In genomic region chr22:20111045-20111688, GRCh38 we compare ENCODE assay signal across 8 cellular contexts. TPM values are rescaled to one million over a fixed set of nuclear protein-coding genes. Genes with fewer than 3 reads are reported as not detected.
DNase-seq lines count a peak whose midpoint lies in the region; ATAC-seq and TF ChIP-seq lines count a peak whose summit lies in the region.

No MANE protein-coding gene starts in this region.

- H4K5ac ChIP-seq in IMR-90 (ENCODE audit: low read depth, low read length) = no peak overlapping the region

- WGBS in IMR-90 (ENCODE audit: extremely low coverage in 2 of 2, insufficient read length in 1 of 2), 2 experiments = 74% methylated on average over 5 of the region's 14 CpGs; no CpG with 5 or more reads in 1 of the 2 experiments

- H3K9me3 Mint-ChIP-seq in activated CD8-positive, alpha-beta T cell treated with anti-CD3 and anti-CD28 coated beads, Interleukin-2, amount 10 ng/mL, durations not matched to agents 7 days and 5 days (ENCODE audit: insufficient read depth) = no peaks in the 10 kb centered on the region

- intact Hi-C loops in IMR-90 (cut with micrococcal nuclease) = no loop called here

- no peak overlapping the region; a peak in 1 of 4 replicates for H4K8ac ChIP-seq in IMR-90 (ENCODE audit: low read depth in 2 of 2, low read length in 2 of 2)

- H3K4me1 Mint-ChIP-seq in activated CD8-positive, alpha-beta T cell treated with anti-CD3 and anti-CD28 coated beads, Interleukin-2, amount 10 ng/mL, durations not matched to agents 7 days and 5 days (ENCODE audit: low read depth) = peaks cover 52% of the 10 kb centered on the region

- peak; percentile 16; the same call in 1 of the 2 replicates for ATAC-seq in IMR-90 (ENCODE audit: low read depth)
- ATAC-seq in activated CD8-positive, alpha-beta T cell treated with anti-CD3 and anti-CD28 coated beads, Interleukin-2, amount 10 ng/mL, durations not matched to agents 7 days and 5 days = peak; percentile 77

- POLR2A ChIA-PET in IMR-90 (lab: Charles Lee; ENCODE audit: unreplicated experiment) = no interaction called here
- POLR2A ChIA-PET in activated CD8-positive, alpha-beta T cell treated with anti-CD3 and anti-CD28 coated beads, Interleukin-2, amount 10 ng/mL, durations not matched to agents 7 days and 5 days (lab: Charles Lee) = interaction anchor here (0.8 to 1.5 kb wide), 2 partner anchors 9 to 10 kb away, joined by 3 to 8 read pairs; no protein-coding TSS in a partner anchor

- peaks cover 2% of the 10 kb centered on the region; the same call in 1 of the 2 replicates for H3K4me1 ChIP-seq in IMR-90 (ENCODE audit: control insufficient read depth, insufficient read depth, low read length)

- peaks cover 11 to 35% of the 10 kb centered on the region in 2 experiments; a peak in 3 of 4 replicates for H3K79me1 ChIP-seq in IMR-90 (ENCODE audit: low read depth in 1 of 2, low read length in 2 of 2)

- H2AK9ac ChIP-seq in IMR-90 (replicated peaks; ENCODE audit: low read depth, low read length, poor library complexity) = no peak overlapping the region

- H3K56ac ChIP-seq in IMR-90 (ENCODE audit: extremely low read depth, insufficient read depth, low read length) = no peak overlapping the region

- no peak overlapping the region for H2BK20ac ChIP-seq in IMR-90 (ENCODE audit: low read depth, low read length)

- no peak overlapping the region for H4K91ac ChIP-seq in IMR-90 (ENCODE audit: insufficient read depth, low read depth, low read length)

- no peak overlapping the region for H2BK120ac ChIP-seq in IMR-90 (ENCODE audit: low read depth, low read length)

- no peaks in the 10 kb centered on the region for H3K27me3 Mint-ChIP-seq in activated CD8-positive, alpha-beta T cell treated with anti-CD3 and anti-CD28 coated beads, Interleukin-2, amount 10 ng/mL, durations not matched to agents 7 days and 5 days (ENCODE audit: low read depth)

- no peak overlapping the region for H2BK15ac ChIP-seq in IMR-90 (ENCODE audit: low read depth, low read length)

- DNase-seq in NCI-H524 (lab: John Stamatoyannopoulos, UW) = peak; percentile 31 to 60
- DNase-seq in NCI-H524 treated with DMSO at 0.1 percent for 48 hours (lab: John Stamatoyannopoulos, UW) = no peak
- peak; percentile 5 for DNase-seq in IMR-90
- peak; percentile 63 for DNase-seq in activated CD8-positive, alpha-beta T cell treated with anti-CD3 and anti-CD28 coated beads, Interleukin-2, amount 10 ng/mL, durations not matched to agents 7 days and 5 days
- DNase-seq in iPS-NIHi7 (ENCODE audit: extremely low spot score) = peak; percentile 66
- no peak for DNase-seq in NCI-H446 treated with DMSO at 0.1 percent for 48 hours (lab: John Stamatoyannopoulos, UW)
- DNase-seq in NCI-H226 = no peak
- DNase-seq in EL = no peak

- H3K27ac Mint-ChIP-seq in activated CD8-positive, alpha-beta T cell treated with anti-CD3 and anti-CD28 coated beads, Interleukin-2, amount 10 ng/mL, durations not matched to agents 7 days and 5 days = peak overlapping the region; percentile 88

- H3K4me2 ChIP-seq in IMR-90 (ENCODE audit: low read depth, low read length) = no peak overlapping the region

- in situ Hi-C loops in IMR-90 (cut with MboI; ENCODE audit: low sequenced_read_pairs) = no loop called here

- dilution Hi-C loops in IMR-90 (cut with HindIII; ENCODE audit: low sequenced_read_pairs, unreplicated experiment) = no loop called here

- no peaks in the 10 kb centered on the region for H3K9me3 ChIP-seq in IMR-90 (ENCODE audit: control insufficient read depth, insufficient read depth, low read length)

- H3K9me1 ChIP-seq in IMR-90 (ENCODE audit: insufficient read depth, low read length) = no peaks in the 10 kb centered on the region

- H2AK5ac ChIP-seq in IMR-90 (ENCODE audit: low read depth, low read length) = no peak overlapping the region

- peaks cover 36% of the 10 kb centered on the region for H4K20me1 ChIP-seq in IMR-90 (ENCODE audit: insufficient read depth, low read length)

- no peak overlapping the region for H3K4me3 ChIP-seq in IMR-90 (ENCODE audit: insufficient read depth, low read depth, low read length)

- peaks cover 87% of the 10 kb centered on the region for H3K36me3 ChIP-seq in IMR-90 (ENCODE audit: control insufficient read depth, insufficient read depth, low read length)

- H3K36me3 Mint-ChIP-seq in activated CD8-positive, alpha-beta T cell treated with anti-CD3 and anti-CD28 coated beads, Interleukin-2, amount 10 ng/mL, durations not matched to agents 7 days and 5 days (ENCODE audit: low read depth) = peaks cover 63% of the 10 kb centered on the region

- no peak overlapping the region for H3K4ac ChIP-seq in IMR-90 (ENCODE audit: low read depth, low read length)

- TF ChIP-seq RAD21 in IMR-90 (IDR thresholded peaks at IDR 0.05; ENCODE audit: low read length) = no peak

- H3K9ac ChIP-seq in IMR-90 (ENCODE audit: low read depth, low read length) = no peak overlapping the region

- H3K14ac ChIP-seq in IMR-90 (replicated peaks; ENCODE audit: low read depth, low read length) = no peak overlapping the region

- no peak overlapping the region for H3K18ac ChIP-seq in IMR-90 (ENCODE audit: low read depth, low read length)

- TF ChIP-seq CTCF in IMR-90 (conservative IDR thresholded peaks at IDR 0.05; ENCODE audit: low read depth, low read length) = peak; percentile 40

- no peak overlapping the region for H2AFZ ChIP-seq in IMR-90 (replicated peaks; ENCODE audit: low read length, poor library complexity)

- H2BK5ac ChIP-seq in IMR-90 (ENCODE audit: low read depth, low read length, poor library complexity, severe bottlenecking) = no peak overlapping the region

- CTCF ChIA-PET in IMR-90 (lab: Yijun Ruan, JAX) = no interaction called here
- CTCF ChIA-PET in activated CD8-positive, alpha-beta T cell treated with anti-CD3 and anti-CD28 coated beads, Interleukin-2, amount 10 ng/mL, durations not matched to agents 7 days and 5 days (lab: Charles Lee) = interaction anchor here (0.6 to 2.2 kb wide), 14 partner anchors 9 to 141 kb away, joined by 3 to 12 read pairs (median 4); no protein-coding TSS in a partner anchor

- no TSS peak for BruUV-seq in IMR-90 (replicated peaks; lab: Mats Ljungman, UMichigan)

- no peak overlapping the region for H3K27ac ChIP-seq in IMR-90 (ENCODE audit: insufficient read depth, low read length)

- no peak overlapping the region for H3K23ac ChIP-seq in IMR-90 (ENCODE audit: low read depth, low read length)

- TF ChIP-seq POLR2A in IMR-90 (IDR thresholded peaks at IDR 0.05; ENCODE audit: low read depth, low read length) = no peak

- H3K4me3 Mint-ChIP-seq in activated CD8-positive, alpha-beta T cell treated with anti-CD3 and anti-CD28 coated beads, Interleukin-2, amount 10 ng/mL, durations not matched to agents 7 days and 5 days = peak overlapping the region; percentile 14

- no peaks in the 10 kb centered on the region for H3K27me3 ChIP-seq in IMR-90 (ENCODE audit: control insufficient read depth, insufficient read depth, low read length)

TF ChIP-seq in IMR-90, 13 proteins besides CTCF, POLR2A, EP300 and RAD21 (continues in another document):
- TF ChIP-seq BHLHE40 (IDR thresholded peaks at IDR 0.05; ENCODE audit: low read depth, low read length) (no peak), RCOR1 (IDR thresholded peaks at IDR 0.05; ENCODE audit: insufficient replicate concordance, low read length) (no peak), CEBPB (IDR thresholded peaks at IDR 0.05; ENCODE audit: low read depth, low read length) (no peak), RFX5 (IDR thresholded peaks at IDR 0.05; ENCODE audit: low read depth, low read length) (no peak), ELK1 (IDR thresholded peaks at IDR 0.05; ENCODE audit: borderline replicate concordance, low read depth, low read length) (no peak)

RNA-seq across cellular contexts. Expression of gene RANBP1, which starts 4.7 kb away (rescaled TPM):
- 173 and 271 TPM in 2 replicates for total RNA-seq in IMR-90 (2012; rRNA removed)
- 376 and 419 TPM in 2 replicates for polyA plus RNA-seq in IMR-90 (2012; rRNA removed)
- 171 and 509 TPM in 2 replicates for polyA plus RNA-seq in IMR-90 (2012; cell fraction: cytosol; rRNA removed)
- polyA plus RNA-seq in IMR-90 (2012; cell fraction: nucleus; rRNA removed; ENCODE audit: low replicate concordance) = 88.9 and 183 TPM in 2 replicates
- total RNA-seq in activated CD8-positive, alpha-beta T cell treated with anti-CD3 and anti-CD28 coated beads, Interleukin-2, amount 10 ng/mL, durations not matched to agents 7 days and 5 days = 100 to 1,000 TPM; 320 to 332 TPM

RNA-seq across cellular contexts. Expression of gene TRMT2A, which starts 5.9 kb away (rescaled TPM):
- 12.8 and 22.0 TPM in 2 replicates for total RNA-seq in IMR-90 (2012; rRNA removed)
- polyA plus RNA-seq in IMR-90 (2012; rRNA removed) = 39.1 and 46.4 TPM in 2 replicates
- 17.4 and 20.9 TPM in 2 replicates for polyA plus RNA-seq in IMR-90 (2012; cell fraction: cytosol; rRNA removed)
- 229 and 533 TPM in 2 replicates for polyA plus RNA-seq in IMR-90 (2012; cell fraction: nucleus; rRNA removed; ENCODE audit: low replicate concordance)
- total RNA-seq in activated CD8-positive, alpha-beta T cell treated with anti-CD3 and anti-CD28 coated beads, Interleukin-2, amount 10 ng/mL, durations not matched to agents 7 days and 5 days = 100 to 1,000 TPM in 1 of 2 experiments, 10 to 100 TPM in 1; 92.1 to 102 TPM

RNA-seq across cellular contexts. Expression of gene ZDHHC8, which starts 20.4 kb away (rescaled TPM):
- total RNA-seq in IMR-90 (2012; rRNA removed) = 2.5 and 4.4 TPM in 2 replicates
- 72.6 and 75.6 TPM in 2 replicates for polyA plus RNA-seq in IMR-90 (2012; rRNA removed)
- polyA plus RNA-seq in IMR-90 (2012; cell fraction: cytosol; rRNA removed) = 49.9 and 121 TPM in 2 replicates
- polyA plus RNA-seq in IMR-90 (2012; cell fraction: nucleus; rRNA removed; ENCODE audit: low replicate concordance) = 275 and 805 TPM in 2 replicates
- 10 to 100 TPM; 60.5 to 65.5 TPM for total RNA-seq in activated CD8-positive, alpha-beta T cell treated with anti-CD3 and anti-CD28 coated beads, Interleukin-2, amount 10 ng/mL, durations not matched to agents 7 days and 5 days

RNA-seq across cellular contexts. Expression of gene DGCR8, which starts 31.1 kb away (rescaled TPM):
- total RNA-seq in IMR-90 (2012; rRNA removed) = 16.7 and 22.8 TPM in 2 replicates
- 21.5 and 25.3 TPM in 2 replicates for polyA plus RNA-seq in IMR-90 (2012; rRNA removed)
- polyA plus RNA-seq in IMR-90 (2012; cell fraction: cytosol; rRNA removed) = 12.2 and 14.6 TPM in 2 replicates
- polyA plus RNA-seq in IMR-90 (2012; cell fraction: nucleus; rRNA removed; ENCODE audit: low replicate concordance) = 122 and 125 TPM in 2 replicates
- 10 to 100 TPM; 52.3 to 55.2 TPM for total RNA-seq in activated CD8-positive, alpha-beta T cell treated with anti-CD3 and anti-CD28 coated beads, Interleukin-2, amount 10 ng/mL, durations not matched to agents 7 days and 5 days

RNA-seq across cellular contexts. Expression of gene CCDC188, which starts 39.7 kb away (rescaled TPM):
- not detected in 2 replicates for total RNA-seq in IMR-90 (2012; rRNA removed)
- 0.10 and 0.32 TPM in 2 replicates for polyA plus RNA-seq in IMR-90 (2012; rRNA removed)
- polyA plus RNA-seq in IMR-90 (2012; cell fraction: cytosol; rRNA removed) = 0.09 TPM in 1 of 2 replicates, not detected in the other
- polyA plus RNA-seq in IMR-90 (2012; cell fraction: nucleus; rRNA removed; ENCODE audit: low replicate concordance) = 1.7 and 4.3 TPM in 2 replicates
- total RNA-seq in activated CD8-positive, alpha-beta T cell treated with anti-CD3 and anti-CD28 coated beads, Interleukin-2, amount 10 ng/mL, durations not matched to agents 7 days and 5 days = not detected

Comparison
In these comparisons a context has a peak if more than half of its experiments do, and no peak if none do; other contexts are left out.
1. DNase-seq: peak in NCI-H524 (2 of 2), IMR-90 (single experiment), activated CD8-positive, alpha-beta T cell treated with anti-CD3 and anti-CD28 coated beads, Interleukin-2, amount 10 ng/mL, durations not matched to agents 7 days and 5 days (single experiment) and iPS-NIHi7 (single experiment); none in NCI-H524 treated with DMSO at 0.1 percent for 48 hours (single experiment), NCI-H446 treated with DMSO at 0.1 percent for 48 hours (single experiment), NCI-H226 (single experiment) and EL (single experiment).
2. RNA of gene ZDHHC8, which starts 20.4 kb away (total RNA-seq): 60.5 to 65.5 TPM in activated CD8-positive, alpha-beta T cell treated with anti-CD3 and anti-CD28 coated beads, Interleukin-2, amount 10 ng/mL, durations not matched to agents 7 days and 5 days; 2.5 to 4.4 TPM in IMR-90; every median in the first group is over 10 times any median in the second.